24 cellular contexts compared by ENCODE assay signal in genomic region chr12:84542289-84542688, GRCh38.
"Had no signal": no experiment of that assay in that cellular context is flagged by ENCODE, and none has a peak within 500 bp of the region (broad histone marks: within the 10 kb centered on the region; RNA-seq: fewer than 3 reads in every experiment).

No MANE protein-coding gene starts in this region.

- H3K27me3 ChIP-seq: breast epithelium, right lobe of liver, uterus had no signal

- H3K9me3 Mint-ChIP-seq: activated CD4-positive, alpha-beta T cell treated with anti-CD3 and anti-CD28 coated beads, Interleukin-2, amount 10 ng/mL, durations not matched to agents 24 days and 14 days; type B pancreatic cell had no signal

- H3K4me1 ChIP-seq: breast epithelium, left ventricle myocardium inferior, right lobe of liver, uterus had no signal

- H3K4me3 ChIP-seq: breast epithelium, left ventricle myocardium inferior, lung, right lobe of liver, uterus had no signal

- H3K36me3 Mint-ChIP-seq: activated naive CD4-positive, alpha-beta T cell treated with anti-CD3 and anti-CD28 coated beads, Interleukin-2, amount 10 ng/mL, durations not matched to agents 7 days and 5 days; type B pancreatic cell had no signal

- ATAC-seq: activated naive CD8-positive, alpha-beta T cell treated with anti-CD3 and anti-CD28 coated beads, Interleukin-2, amount 50 U/mL, for 24 hours; right lobe of liver; T-helper 17 cell had no signal

- H3K36me3 ChIP-seq: breast epithelium, left ventricle myocardium inferior, right lobe of liver, uterus had no signal

- DNase-seq: activated CD4-positive, alpha-beta memory T cell treated with anti-CD3 and anti-CD28 coated beads, Interleukin-2, amount 10 ng/mL, durations not matched to agents 7 days and 5 days; activated CD4-positive, alpha-beta T cell treated with anti-CD3 and anti-CD28 coated beads, Interleukin-2, amount 10 ng/mL, durations not matched to agents 24 days and 14 days; activated CD4-positive, CD25-positive, alpha-beta regulatory T cell treated with anti-CD3 and anti-CD28 coated beads, Interleukin-2, amount 50 U/mL, for 72 hours; activated CD8-positive, alpha-beta memory T cell treated with anti-CD3 and anti-CD28 coated beads, Interleukin-2, amount 50 U/mL, for 48 hours; activated gamma-delta T cell; activated naive CD4-positive, alpha-beta T cell treated with anti-CD3 and anti-CD28 coated beads, Interleukin-2, amount 10 ng/mL, durations not matched to agents 7 days and 5 days; activated naive CD8-positive, alpha-beta T cell treated with anti-CD3 and anti-CD28 coated beads, Interleukin-2, amount 50 U/mL, for 24 hours; activated T-cell treated with anti-CD3 and anti-CD28 coated beads, Interleukin-2, amount 50 U/mL, for 24 hours; dermis blood vessel endothelial cell; effector CD4-positive, alpha-beta T cell; foreskin melanocyte; left ventricle myocardium inferior; right lobe of liver; stimulated activated CD4-positive, alpha-beta T cell treated with anti-CD3 and anti-CD28 coated beads, Interleukin-4, amount 100 ng/mL, for 1 hour; substantia nigra; T-helper 17 cell; T1000; uterus had no signal

- H3K27ac ChIP-seq: breast epithelium, left ventricle myocardium inferior, right lobe of liver, uterus had no signal

- H3K4me1 Mint-ChIP-seq: activated CD4-positive, alpha-beta memory T cell treated with anti-CD3 and anti-CD28 coated beads, Interleukin-2, amount 10 ng/mL, durations not matched to agents 7 days and 5 days; activated CD4-positive, alpha-beta T cell treated with anti-CD3 and anti-CD28 coated beads, Interleukin-2, amount 10 ng/mL, durations not matched to agents 24 days and 14 days; activated naive CD4-positive, alpha-beta T cell treated with anti-CD3 and anti-CD28 coated beads, Interleukin-2, amount 10 ng/mL, durations not matched to agents 7 days and 5 days; activated naive CD8-positive, alpha-beta T cell treated with anti-CD3 and anti-CD28 coated beads, Interleukin-2, amount 50 U/mL, for 24 hours; central memory CD8-positive, alpha-beta T cell; nephron; T-helper 17 cell had no signal

- H3K27me3 Mint-ChIP-seq: activated CD4-positive, alpha-beta memory T cell treated with anti-CD3 and anti-CD28 coated beads, Interleukin-2, amount 10 ng/mL, durations not matched to agents 7 days and 5 days; activated CD4-positive, alpha-beta T cell treated with anti-CD3 and anti-CD28 coated beads, Interleukin-2, amount 10 ng/mL, durations not matched to agents 24 days and 14 days; activated naive CD4-positive, alpha-beta T cell treated with anti-CD3 and anti-CD28 coated beads, Interleukin-2, amount 10 ng/mL, durations not matched to agents 7 days and 5 days; activated naive CD8-positive, alpha-beta T cell treated with anti-CD3 and anti-CD28 coated beads, Interleukin-2, amount 50 U/mL, for 24 hours; activated T-cell treated with anti-CD3 and anti-CD28 coated beads, Interleukin-2, amount 50 U/mL, for 24 hours; central memory CD8-positive, alpha-beta T cell; stimulated activated naive CD8-positive, alpha-beta T cell treated with anti-CD3 and anti-CD28 coated beads, Interleukin-15, Interleukin-2, amounts not matched to agents 100 ng/mL and 50 ng/mL, for 24 hours; T-helper 17 cell; type B pancreatic cell had no signal

- H3K27ac Mint-ChIP-seq: activated CD4-positive, alpha-beta memory T cell treated with anti-CD3 and anti-CD28 coated beads, Interleukin-2, amount 10 ng/mL, durations not matched to agents 7 days and 5 days; activated CD4-positive, alpha-beta T cell treated with anti-CD3 and anti-CD28 coated beads, Interleukin-2, amount 10 ng/mL, durations not matched to agents 24 days and 14 days; activated naive CD4-positive, alpha-beta T cell treated with anti-CD3 and anti-CD28 coated beads, Interleukin-2, amount 10 ng/mL, durations not matched to agents 7 days and 5 days; activated naive CD8-positive, alpha-beta T cell treated with anti-CD3 and anti-CD28 coated beads, Interleukin-2, amount 50 U/mL, for 24 hours; activated T-cell treated with anti-CD3 and anti-CD28 coated beads, Interleukin-2, amount 50 U/mL, for 24 hours; nephron; stimulated activated naive CD8-positive, alpha-beta T cell treated with anti-CD3 and anti-CD28 coated beads, Interleukin-15, Interleukin-2, amounts not matched to agents 100 ng/mL and 50 ng/mL, for 24 hours; T-helper 17 cell; type B pancreatic cell had no signal

- H3K4me3 Mint-ChIP-seq: activated CD4-positive, alpha-beta memory T cell treated with anti-CD3 and anti-CD28 coated beads, Interleukin-2, amount 10 ng/mL, durations not matched to agents 7 days and 5 days; activated CD4-positive, alpha-beta T cell treated with anti-CD3 and anti-CD28 coated beads, Interleukin-2, amount 10 ng/mL, durations not matched to agents 24 days and 14 days; activated naive CD4-positive, alpha-beta T cell treated with anti-CD3 and anti-CD28 coated beads, Interleukin-2, amount 10 ng/mL, durations not matched to agents 7 days and 5 days; activated naive CD8-positive, alpha-beta T cell treated with anti-CD3 and anti-CD28 coated beads, Interleukin-2, amount 50 U/mL, for 24 hours; activated T-cell treated with anti-CD3 and anti-CD28 coated beads, Interleukin-2, amount 50 U/mL, for 24 hours; central memory CD8-positive, alpha-beta T cell; nephron; stimulated activated naive CD8-positive, alpha-beta T cell treated with anti-CD3 and anti-CD28 coated beads, Interleukin-15, Interleukin-2, amounts not matched to agents 100 ng/mL and 50 ng/mL, for 24 hours; T-helper 17 cell; type B pancreatic cell had no signal

- H3K9me3 ChIP-seq: breast epithelium, left ventricle myocardium inferior, right lobe of liver, uterus had no signal
